20 cellular contexts compared by ENCODE assay signal in genomic region chrX:111728096-111728495, GRCh38. TPM values are rescaled to one million over a fixed set of nuclear protein-coding genes. Genes with fewer than 3 reads are reported as not detected.
A peak's percentile ranks its signal among the peaks of the same experiment; 100 is the strongest.
DNase-seq lines count a peak whose midpoint lies in the region; TF ChIP-seq lines count a peak whose summit lies in the region.
"Had no signal": no experiment of that assay in that cellular context is flagged by ENCODE, and none has a peak within 500 bp of the region (broad histone marks: within the 10 kb centered on the region; RNA-seq: fewer than 3 reads in every experiment).

No MANE protein-coding gene starts in this region.

- no peaks in the 10 kb centered on the region for H3K4me1 ChIP-seq in adipocyte (ENCODE audit: control insufficient read depth, insufficient read depth, low read length)
- H3K4me1 ChIP-seq: SJCRH30 had no signal

- H3K4me3 ChIP-seq in adipocyte (ENCODE audit: low read length) (no peak overlapping the region), kidney epithelial cell (ENCODE audit: low read depth, low read length) (no peak overlapping the region)
- H3K4me3 ChIP-seq: SJCRH30 had no signal

- in situ Hi-C loops in ACHN (cut with HindIII; ENCODE audit: low pct_ligation_motif_present, low pct_unique_long_range_greater_than_20kb, low sequenced_read_pairs) = no loop called here

- H3K36me3 ChIP-seq in adipocyte (ENCODE audit: control insufficient read depth, insufficient read depth, low read length, severe bottlenecking) = peaks cover 48% of the 10 kb centered on the region
- H3K36me3 ChIP-seq in kidney epithelial cell (ENCODE audit: control insufficient read depth, insufficient read depth, low read length) = no peaks in the 10 kb centered on the region

- H3K27me3 ChIP-seq in adipocyte (replicated peaks; ENCODE audit: control insufficient read depth, insufficient read depth, low read length) (no peaks in the 10 kb centered on the region), kidney epithelial cell (ENCODE audit: control insufficient read depth, insufficient read depth, low read length) (no peaks in the 10 kb centered on the region)
- H3K27me3 ChIP-seq: SJCRH30 had no signal

- DNase-seq in ACHN = peak; percentile 60
- DNase-seq in GM04503 (ENCODE audit: low read depth) = peak; percentile 13
- peak; percentile 3 for DNase-seq in adipocyte (ENCODE audit: low read depth)
- DNase-seq in kidney epithelial cell (ENCODE audit: low read depth) = peak; percentile 4
- no peak for DNase-seq in activated T-cell treated with anti-CD3 and anti-CD28 coated beads, Interleukin-2, amount 50 U/mL, for 1 hour
- DNase-seq in NCI-H2081 treated with DMSO at 0.1 percent for 48 hours (lab: John Stamatoyannopoulos, UW) = no peak
- no peak for DNase-seq in A172 (ENCODE audit: low spot score)
- no peak for DNase-seq in NCI-H2196 (lab: John Stamatoyannopoulos, UW; ENCODE audit: unreplicated experiment)
- DNase-seq: CD4-positive, alpha-beta memory T cell; DMS79 treated with DMSO at 0.1 percent for 48 hours; GF-D8; Karpas-422; NCI-H1436; NCI-H2081; NCI-H345; NCI-H526 treated with DMSO at 0.1 percent for 48 hours; NK-92 treated with Interleukin-12 subunit alpha and Interleukin-12 subunit beta, amount 100 ng/mL, for 24 hours; OCI-M1; SJCRH30; SW 1271 had no signal

- no peaks in the 10 kb centered on the region for H3K9me3 ChIP-seq in adipocyte (ENCODE audit: control insufficient read depth, low read length)
- H3K9me3 ChIP-seq: SJCRH30 had no signal

- H3K9ac ChIP-seq in adipocyte (ENCODE audit: low read length) = no peak overlapping the region

- no peak for TF ChIP-seq CTCF in kidney epithelial cell (IDR thresholded peaks at IDR 0.05; ENCODE audit: insufficient read depth, low read length, poor library complexity, severe bottlenecking)

RNA-seq across cellular contexts. Expression of gene ALG13, which starts 47.1 kb away (rescaled TPM):
- total RNA-seq in kidney epithelial cell = 25.2 and 29.3 TPM in 2 replicates
- total RNA-seq in A172 (2014; rRNA removed; shearing (Covaris generic)) = 24.7 and 28.0 TPM in 2 replicates

Comparison
In these comparisons a context has a peak if more than half of its experiments do, and no peak if none do; other contexts are left out.
1. DNase-seq: peak in ACHN (single experiment), GM04503 (single experiment), adipocyte (single experiment) and kidney epithelial cell (single experiment); none in activated T-cell treated with anti-CD3 and anti-CD28 coated beads, Interleukin-2, amount 50 U/mL, for 1 hour (single experiment), NCI-H2081 treated with DMSO at 0.1 percent for 48 hours (single experiment), A172 (single experiment) and NCI-H2196 (single experiment).